In genomic region chr17:3947318-3947810, GRCh38 we compare ENCODE assay signal across 23 cellular contexts. TPM values are rescaled to one million over a fixed set of nuclear protein-coding genes. Genes with fewer than 3 reads are reported as not detected.
DNase-seq lines count a peak whose midpoint lies in the region; ATAC-seq, FAIRE-seq and TF ChIP-seq lines count a peak whose summit lies in the region.
"Had no signal": no experiment of that assay in that cellular context is flagged by ENCODE, and none has a peak within 500 bp of the region (broad histone marks: within the 10 kb centered on the region; RNA-seq: fewer than 3 reads in every experiment).

No MANE protein-coding gene starts in this region.

- H3K4me3 Mint-ChIP-seq in activated naive CD8-positive, alpha-beta T cell treated with anti-CD3 and anti-CD28 coated beads, Interleukin-2, amount 50 U/mL, for 24 hours, result no peak overlapping the region
- H3K4me3 Mint-ChIP-seq: B cell; CD4-positive, CD25-positive, alpha-beta regulatory T cell; CD8-positive, alpha-beta T cell had no signal

- H3K27me3 Mint-ChIP-seq in activated naive CD8-positive, alpha-beta T cell treated with anti-CD3 and anti-CD28 coated beads, Interleukin-2, amount 50 U/mL, for 24 hours, result no peaks in the 10 kb centered on the region
- H3K27me3 Mint-ChIP-seq: B cell; CD4-positive, CD25-positive, alpha-beta regulatory T cell had no signal

- no peak overlapping the region for H3K18ac ChIP-seq in mesenchymal stem cell (ENCODE audit: low read depth in 1 of 2, low read length in 2 of 2)

- 94% methylated on average over 43 of the region's 43 CpGs for whole genome bisulfite sequencing in right cardiac atrium
- WGBS in heart left ventricle, 4 donors, result 94 to 97% (median 97%) methylated on average over 23 to 43 of the region's 43 CpGs
- 95% methylated on average over 8 of the region's 43 CpGs for WGBS in K562 (ENCODE audit: insufficient coverage, low coverage, missing lambda C conversion rate)
- WGBS in mesenchymal stem cell, result 96% methylated on average over 43 of the region's 43 CpGs
- 88 to 97% (median 95%) methylated on average over 24 to 43 of the region's 43 CpGs for WGBS in spleen, 5 donors

- no peak overlapping the region for H3K27ac ChIP-seq in right cardiac atrium (ENCODE audit: low read length)
- no peak overlapping the region for H3K27ac ChIP-seq in heart left ventricle
- H3K27ac ChIP-seq in K562 (ENCODE audit: extremely low read depth, low read depth, low read length), result no peak overlapping the region
- H3K27ac ChIP-seq in mesenchymal stem cell (ENCODE audit: low read length, poor library complexity, severe bottlenecking), result no peak overlapping the region
- peak overlapping the region in 1 of 8 donors; percentile 16 for H3K27ac ChIP-seq in spleen
- no peak overlapping the region for H3K27ac ChIP-seq in RWPE1
- H3K27ac ChIP-seq: 22Rv1, BLaER1, C4-2B had no signal

- H3K4me1 Mint-ChIP-seq in activated naive CD8-positive, alpha-beta T cell treated with anti-CD3 and anti-CD28 coated beads, Interleukin-2, amount 50 U/mL, for 24 hours, result no peaks in the 10 kb centered on the region
- H3K4me1 Mint-ChIP-seq: CD4-positive, CD25-positive, alpha-beta regulatory T cell had no signal

- TF ChIP-seq RAD21 in K562 (CRISPR knock-in tag; conservative IDR thresholded peaks at IDR 0.05 in 1 of 2, IDR thresholded peaks at IDR 0.05 in 1 of 2), result no peak

- TF ChIP-seq POLR2A in heart left ventricle (IDR thresholded peaks at IDR 0.05) (no peak), K562 (conservative IDR thresholded peaks at IDR 0.05) (no peak), spleen (IDR thresholded peaks at IDR 0.05) (no peak)

- no peak overlapping the region for H2BK12ac ChIP-seq in mesenchymal stem cell (ENCODE audit: low read length in 2 of 2)

- H3K4me2 ChIP-seq in K562 (ENCODE audit: insufficient read depth, low read length) (no peak overlapping the region), mesenchymal stem cell (ENCODE audit: low read length, poor library complexity, severe bottlenecking) (no peak overlapping the region)
- H3K4me2 ChIP-seq: BLaER1 had no signal

- no peak for TF ChIP-seq EP300 in K562 (IDR thresholded peaks at IDR 0.05; ENCODE audit: low read length)

- intact Hi-C loops in right cardiac atrium (cut with DNase I) (no loop called here), heart left ventricle (cut with DNase I) (no loop called here), K562 (cut with micrococcal nuclease) (no loop called here), spleen (cut with DNase I; ENCODE audit: low total_unique reads) (no loop called here)

- no peaks in the 10 kb centered on the region for H4K20me1 ChIP-seq in K562 (replicated peaks; ENCODE audit: control insufficient read depth, insufficient read depth, low read length)

- no peak overlapping the region for H2BK15ac ChIP-seq in mesenchymal stem cell (ENCODE audit: low read depth, poor library complexity, severe bottlenecking)

- no peak overlapping the region for H3K4me3 ChIP-seq in right cardiac atrium (ENCODE audit: low read length)
- H3K4me3 ChIP-seq in heart left ventricle, result no peak overlapping the region
- no peak overlapping the region for H3K4me3 ChIP-seq in K562
- no peak overlapping the region for H3K4me3 ChIP-seq in mesenchymal stem cell (ENCODE audit: insufficient read depth in 1 of 2, low read depth in 1 of 2, low read length in 2 of 2)
- no peak overlapping the region for H3K4me3 ChIP-seq in spleen
- H3K4me3 ChIP-seq: BLaER1 had no signal

- no peak overlapping the region for H3K4ac ChIP-seq in mesenchymal stem cell (ENCODE audit: low read depth in 1 of 2, low read length in 2 of 2)

- no peaks in the 10 kb centered on the region for H3K9me1 ChIP-seq in K562 (ENCODE audit: control insufficient read depth, insufficient read depth, low read length)

- H3K27me3 ChIP-seq in right cardiac atrium (ENCODE audit: control insufficient read depth, insufficient read depth), result no peaks in the 10 kb centered on the region
- no peaks in the 10 kb centered on the region for H3K27me3 ChIP-seq in heart left ventricle
- no peaks in the 10 kb centered on the region for H3K27me3 ChIP-seq in K562 (ENCODE audit: control insufficient read depth in 2 of 2, insufficient read depth in 2 of 2, low read length in 2 of 2)
- H3K27me3 ChIP-seq in mesenchymal stem cell (ENCODE audit: control insufficient read depth in 1 of 2, insufficient read depth in 1 of 2, low read length in 2 of 2), result peaks cover 5 to 23% of the 10 kb centered on the region in 2 experiments
- no peaks in the 10 kb centered on the region for H3K27me3 ChIP-seq in spleen (replicated peaks in 1 of 7)
- H3K27me3 ChIP-seq: BLaER1 had no signal

- H2BK120ac ChIP-seq in mesenchymal stem cell (ENCODE audit: low read depth, low read length), result no peak overlapping the region

- no TSS peak for BruUV-seq in K562 (replicated peaks; lab: Mats Ljungman, UMichigan)

- no peak overlapping the region for H3K14ac ChIP-seq in mesenchymal stem cell (ENCODE audit: low read length in 2 of 2)

- CTCF ChIA-PET in K562 (lab: Yijun Ruan, JAX; ENCODE audit: low intra/inter-chr PET ratio), result no interaction called here
- CTCF ChIA-PET in RWPE1 (lab: Yijun Ruan, JAX), result no interaction called here

- H2AFZ ChIP-seq in K562 (ENCODE audit: low read depth, low read length) (no peak overlapping the region), mesenchymal stem cell (ENCODE audit: low read depth, low read length) (no peak overlapping the region)

- no peak for FAIRE-seq in K562 (lab: Jason Lieb, UNC)
- FAIRE-seq: A204.1, G401.6, GM12892 had no signal

- no peaks in the 10 kb centered on the region for H3K9me3 ChIP-seq in right cardiac atrium (ENCODE audit: control insufficient read depth, low read length)
- no peaks in the 10 kb centered on the region for H3K9me3 ChIP-seq in heart left ventricle
- no peaks in the 10 kb centered on the region for H3K9me3 ChIP-seq in K562 (replicated peaks; ENCODE audit: control insufficient read depth, insufficient read depth, low read depth, low read length)
- H3K9me3 ChIP-seq in mesenchymal stem cell (ENCODE audit: control insufficient read depth, low read length), result no peaks in the 10 kb centered on the region
- H3K9me3 ChIP-seq in spleen, result no peaks in the 10 kb centered on the region
- H3K9me3 ChIP-seq: BLaER1, Caco-2 had no signal

- H4K8ac ChIP-seq in mesenchymal stem cell (ENCODE audit: low read length), result no peak overlapping the region

- H3K9ac ChIP-seq in K562 (ENCODE audit: insufficient read depth in 1 of 2, low read depth in 2 of 2, low read length in 2 of 2), result no peak overlapping the region
- H3K9ac ChIP-seq in mesenchymal stem cell (ENCODE audit: low read length), result no peak overlapping the region
- H3K9ac ChIP-seq: BLaER1 had no signal

- POLR2A ChIA-PET in K562 (lab: Yijun Ruan, JAX), result interaction anchor here (6.9 kb wide), 1 partner anchor 13 kb away, joined by 40 read pairs; no protein-coding TSS in a partner anchor
- POLR2A ChIA-PET in RWPE1 (lab: Yijun Ruan, JAX; ENCODE audit: low non-redundant PET), result no interaction called here

- DNase-seq in right cardiac atrium (peak in 2 of 3 donors; percentile 36 to 47), heart left ventricle (no peak), K562 (ENCODE audit: extremely low read depth in 1 of 4, low spot score in 3 of 4) (no peak), mesenchymal stem cell (no peak), spleen (peak; percentile 64), RWPE1 (ENCODE audit: low spot score) (no peak), cortex of kidney (lab: John Stamatoyannopoulos, UW) (no peak)
- DNase-seq in activated naive CD8-positive, alpha-beta T cell treated with anti-CD3 and anti-CD28 coated beads, Interleukin-2, amount 50 U/mL, for 24 hours, result no peak
- DNase-seq: Caco-2; CD4-positive, CD25-positive, alpha-beta regulatory T cell; CD8-positive, alpha-beta T cell; DMS153; DND-41; GOT3; H7; HCEC 1CT had no signal

- no peaks in the 10 kb centered on the region for H3K9me3 Mint-ChIP-seq in activated naive CD8-positive, alpha-beta T cell treated with anti-CD3 and anti-CD28 coated beads, Interleukin-2, amount 50 U/mL, for 24 hours
- H3K9me3 Mint-ChIP-seq: CD4-positive, CD25-positive, alpha-beta regulatory T cell; CD8-positive, alpha-beta T cell had no signal

- no peaks in the 10 kb centered on the region for H3K79me2 ChIP-seq in K562 (ENCODE audit: control insufficient read depth, insufficient read depth, low read length)

- H3K36me3 ChIP-seq in heart left ventricle, result peaks cover 0 to 45% (median 0%) of the 10 kb centered on the region in 9 donors
- H3K36me3 ChIP-seq in K562 (ENCODE audit: control insufficient read depth, insufficient read depth, low read length), result peaks cover 64% of the 10 kb centered on the region; the same call in 2 of the 3 replicates
- H3K36me3 ChIP-seq in mesenchymal stem cell (ENCODE audit: control insufficient read depth in 1 of 2, insufficient read depth in 2 of 2, low read depth in 1 of 2, low read length in 2 of 2), result no peaks in the 10 kb centered on the region
- H3K36me3 ChIP-seq in spleen, result peaks cover 0 to 100% (median 93%) of the 10 kb centered on the region in 6 donors

- H2BK5ac ChIP-seq in mesenchymal stem cell (ENCODE audit: low read depth, low read length, poor library complexity, severe bottlenecking), result no peak overlapping the region

- H3K23ac ChIP-seq in mesenchymal stem cell (ENCODE audit: low read length in 2 of 2), result no peak overlapping the region

- H2AK5ac ChIP-seq in mesenchymal stem cell (ENCODE audit: low read length, severe bottlenecking), result no peak overlapping the region

- no peak overlapping the region for H3K27ac Mint-ChIP-seq in activated naive CD8-positive, alpha-beta T cell treated with anti-CD3 and anti-CD28 coated beads, Interleukin-2, amount 50 U/mL, for 24 hours
- H3K27ac Mint-ChIP-seq: B cell; CD8-positive, alpha-beta T cell had no signal

- H3K79me1 ChIP-seq in mesenchymal stem cell (replicated peaks; ENCODE audit: low read length, poor library complexity, severe bottlenecking), result no peaks in the 10 kb centered on the region

- TF ChIP-seq CTCF in heart left ventricle (IDR thresholded peaks at IDR 0.05) (no peak), K562 (IDR thresholded peaks at IDR 0.05 in 2 of 3, conservative IDR thresholded peaks at IDR 0.05 in 1 of 3; ENCODE audit: insufficient read depth in 2 of 3, low read depth in 1 of 3, low read length in 3 of 3) (no peak), spleen (IDR thresholded peaks at IDR 0.05 in 8 of 11, conservative IDR thresholded peaks at IDR 0.05 in 3 of 11) (no peak), RWPE1 (conservative IDR thresholded peaks at IDR 0.05; ENCODE audit: low read depth) (no peak)

- peaks cover 16% of the 10 kb centered on the region for H3K36me3 Mint-ChIP-seq in activated naive CD8-positive, alpha-beta T cell treated with anti-CD3 and anti-CD28 coated beads, Interleukin-2, amount 50 U/mL, for 24 hours (ENCODE audit: low read depth)

- H4K91ac ChIP-seq in mesenchymal stem cell (ENCODE audit: low read length), result peak overlapping the region; percentile 87

- H3K4me1 ChIP-seq in right cardiac atrium (ENCODE audit: control insufficient read depth, insufficient read depth, low read length) (no peaks in the 10 kb centered on the region), heart left ventricle (peaks cover 0 to 21% (median 5%) of the 10 kb centered on the region in 12 donors), K562 (replicated peaks in 1 of 2; ENCODE audit: control insufficient read depth in 2 of 2, insufficient read depth in 2 of 2, low read length in 2 of 2) (peaks cover 2 to 36% of the 10 kb centered on the region in 2 experiments; a peak in 3 of 5 replicates), mesenchymal stem cell (ENCODE audit: control insufficient read depth, insufficient read depth, low read depth, low read length) (peaks cover 11% of the 10 kb centered on the region), spleen (peaks cover 0 to 16% (median 2%) of the 10 kb centered on the region in 6 donors)
- H3K4me1 ChIP-seq: Caco-2 had no signal

- in situ Hi-C loops in K562 (cut with MboI), result no loop called here

- ATAC-seq in right cardiac atrium (no peak), heart left ventricle (no peak), K562 (no peak)
- no peak for ATAC-seq in activated naive CD8-positive, alpha-beta T cell treated with anti-CD3 and anti-CD28 coated beads, Interleukin-2, amount 50 U/mL, for 24 hours
- ATAC-seq: CD8-positive, alpha-beta T cell had no signal

RNA-seq across cellular contexts. Expression of gene ATP2A3, which starts 16.9 kb away (rescaled TPM):
- 10 to 100 TPM; 10.5 to 16.6 (median 15.5) TPM for total RNA-seq in right cardiac atrium
- polyA plus RNA-seq in right cardiac atrium, result 7.9 TPM
- 10 to 100 TPM in 1 of 9 donors, 1 to 10 TPM in 8; 3.3 to 19.7 (median 7.0) TPM for total RNA-seq in heart left ventricle
- 10 to 100 TPM in 1 of 2 donors, 1 to 10 TPM in 1; 5.1 to 21.8 TPM for polyA plus RNA-seq in heart left ventricle
- total RNA-seq in K562 (2011; cell fraction: chromatin; rRNA removed; ENCODE audit: low replicate concordance), result 198 and 586 TPM in 2 replicates
- total RNA-seq in K562 (2011; cell fraction: nucleolus; rRNA removed), result 353 and 436 TPM in 2 replicates
- 289 and 326 TPM in 2 replicates for total RNA-seq in K562 (2011; cell fraction: nucleoplasm; rRNA removed)
- total RNA-seq in K562 (2014; rRNA removed), result 41.2 and 50.7 TPM in 2 replicates
- total RNA-seq in K562 (2014; rRNA removed; fragmentation: Illumina TruSeq; extraction: Trizol), result 9.0 and 9.2 TPM in 2 replicates
- total RNA-seq in K562 (2015; rRNA removed; fragmentation: Illumina TruSeq; extraction: Trizol), result 16.9 TPM in 2 replicates
- 79.7 and 103 TPM in 2 replicates for total RNA-seq in K562 (2021)
- polyA plus RNA-seq in K562 (2011; rRNA removed), result 42.6 and 65.4 TPM in 2 replicates
- polyA plus RNA-seq in K562 (2011; cell fraction: cytosol; rRNA removed), result 45.9 and 88.8 TPM in 2 replicates
- polyA plus RNA-seq in K562 (2011; cell fraction: nucleus; rRNA removed), result 230 and 368 TPM in 2 replicates
- 77.5 and 466 TPM in 2 replicates for polyA plus RNA-seq in K562 (2012)
- 31.3 and 65.0 TPM in 2 replicates for polyA plus RNA-seq in K562 (2014; fragmentation: Illumina TruSeq; extraction: Trizol)
- polyA plus RNA-seq in K562 (2014; fragmentation: Nextera tagmentation; extraction: Ambion mirVana), result under 1 TPM; 0.65 to 0.66 TPM
- polyA plus RNA-seq in K562 (2014; rRNA removed), result 54.5 and 66.9 TPM in 2 replicates
- polyA minus RNA-seq in K562 (2011; rRNA and poly(A)+ RNA removed), result 33.8 and 63.1 TPM in 2 replicates
- 71.3 and 83.9 TPM in 2 replicates for polyA minus RNA-seq in K562 (2011; cell fraction: cytosol; rRNA and poly(A)+ RNA removed)
- 85.0 and 89.2 TPM in 2 replicates for polyA minus RNA-seq in K562 (2011; cell fraction: nucleus; rRNA and poly(A)+ RNA removed)
- polyA plus RNA-seq in mesenchymal stem cell (2013, experiment 1 of 2), result 1.7 TPM
- 1.5 TPM for polyA plus RNA-seq in mesenchymal stem cell (2013, experiment 2 of 2)
- 100 to 1,000 TPM; 161 to 240 (median 219) TPM for total RNA-seq in spleen
- 100 to 1,000 TPM; 103 to 190 (median 189) TPM for polyA plus RNA-seq in spleen

RNA-seq across cellular contexts. Expression of gene P2RX1, which starts 31.1 kb away (rescaled TPM):
- total RNA-seq in right cardiac atrium (1 to 10 TPM in 3 of 4 donors, under 1 TPM in 1; 0.74 to 3.8 (median 1.4) TPM), heart left ventricle (1 to 10 TPM in 2 of 9 donors, under 1 TPM in 7; 0.22 to 5.5 (median 0.52) TPM), K562 (2014; rRNA removed) (13.3 and 16.0 TPM in 2 replicates), K562 (2014; rRNA removed; fragmentation: Illumina TruSeq; extraction: Trizol) (4.9 and 6.8 TPM in 2 replicates), K562 (2015; rRNA removed; fragmentation: Illumina TruSeq; extraction: Trizol) (8.1 and 9.6 TPM in 2 replicates), K562 (2021) (15.3 and 20.3 TPM in 2 replicates), spleen (10 to 100 TPM; 16.8 to 46.3 (median 23.1) TPM)
- polyA plus RNA-seq in right cardiac atrium (1.1 TPM), heart left ventricle (1 to 10 TPM in 1 of 2 donors, under 1 TPM in 1; 0.19 to 1.4 TPM), K562 (2011; rRNA removed) (12.2 and 13.6 TPM in 2 replicates), K562 (2014; fragmentation: Illumina TruSeq; extraction: Trizol) (10.3 and 17.6 TPM in 2 replicates), K562 (2014; fragmentation: Nextera tagmentation; extraction: Ambion mirVana) (under 1 TPM; 0.27 to 0.66 TPM), K562 (2014; rRNA removed) (18.4 and 18.8 TPM in 2 replicates), spleen (10 to 100 TPM in 2 of 3 donors, 1 to 10 TPM in 1; 9.2 to 22.0 (median 10.3) TPM)
- 21.9 and 70.4 TPM in 2 replicates for total RNA-seq in K562 (2011; cell fraction: chromatin; rRNA removed; ENCODE audit: low replicate concordance)
- total RNA-seq in K562 (2011; cell fraction: nucleolus; rRNA removed), result 38.4 and 45.2 TPM in 2 replicates
- total RNA-seq in K562 (2011; cell fraction: nucleoplasm; rRNA removed), result 27.3 and 30.9 TPM in 2 replicates
- polyA plus RNA-seq in K562 (2011; cell fraction: cytosol; rRNA removed), result 10.0 and 27.5 TPM in 2 replicates
- 41.2 and 64.7 TPM in 2 replicates for polyA plus RNA-seq in K562 (2011; cell fraction: nucleus; rRNA removed)
- polyA plus RNA-seq in K562 (2012), result 18.2 and 106 TPM in 2 replicates
- 4.3 and 7.9 TPM in 2 replicates for polyA minus RNA-seq in K562 (2011; rRNA and poly(A)+ RNA removed)
- polyA minus RNA-seq in K562 (2011; cell fraction: cytosol; rRNA and poly(A)+ RNA removed), result 3.7 and 7.2 TPM in 2 replicates
- 12.2 and 18.7 TPM in 2 replicates for polyA minus RNA-seq in K562 (2011; cell fraction: nucleus; rRNA and poly(A)+ RNA removed)
- polyA plus RNA-seq in mesenchymal stem cell (2013, experiment 1 of 2), result 0.47 TPM
- 0.49 TPM for polyA plus RNA-seq in mesenchymal stem cell (2013, experiment 2 of 2)
- polyA plus RNA-seq: CD4-positive, CD25-positive, alpha-beta regulatory T cell had no signal

RNA-seq across cellular contexts. Expression of gene CAMKK1, which starts 54.5 kb away (rescaled TPM):
- total RNA-seq in right cardiac atrium, result 1 to 10 TPM; 4.2 to 6.7 (median 6.0) TPM
- 4.5 TPM for polyA plus RNA-seq in right cardiac atrium
- 1 to 10 TPM; 2.0 to 6.8 (median 4.3) TPM for total RNA-seq in heart left ventricle
- polyA plus RNA-seq in heart left ventricle, result 1 to 10 TPM; 2.0 to 4.2 TPM
- 11.8 and 29.1 TPM in 2 replicates for total RNA-seq in K562 (2011; cell fraction: chromatin; rRNA removed; ENCODE audit: low replicate concordance)
- total RNA-seq in K562 (2011; cell fraction: nucleolus; rRNA removed), result 17.0 TPM in 2 replicates
- 12.7 and 13.1 TPM in 2 replicates for total RNA-seq in K562 (2011; cell fraction: nucleoplasm; rRNA removed)
- total RNA-seq in K562 (2014; rRNA removed), result 4.9 and 6.2 TPM in 2 replicates
- total RNA-seq in K562 (2014; rRNA removed; fragmentation: Illumina TruSeq; extraction: Trizol), result 1.7 and 2.2 TPM in 2 replicates
- total RNA-seq in K562 (2015; rRNA removed; fragmentation: Illumina TruSeq; extraction: Trizol), result 4.4 and 4.5 TPM in 2 replicates
- 6.7 and 7.5 TPM in 2 replicates for total RNA-seq in K562 (2021)
- 5.7 and 6.5 TPM in 2 replicates for polyA plus RNA-seq in K562 (2011; rRNA removed)
- 5.0 and 7.4 TPM in 2 replicates for polyA plus RNA-seq in K562 (2011; cell fraction: cytosol; rRNA removed)
- 17.5 and 25.4 TPM in 2 replicates for polyA plus RNA-seq in K562 (2011; cell fraction: nucleus; rRNA removed)
- polyA plus RNA-seq in K562 (2012), result 4.1 and 4.9 TPM in 2 replicates
- 5.1 and 6.5 TPM in 2 replicates for polyA plus RNA-seq in K562 (2014; fragmentation: Illumina TruSeq; extraction: Trizol)
- under 1 TPM; 0.34 to 0.59 TPM for polyA plus RNA-seq in K562 (2014; fragmentation: Nextera tagmentation; extraction: Ambion mirVana)
- polyA plus RNA-seq in K562 (2014; rRNA removed), result 6.1 and 7.4 TPM in 2 replicates
- polyA minus RNA-seq in K562 (2011; rRNA and poly(A)+ RNA removed), result 3.5 and 4.8 TPM in 2 replicates
- polyA minus RNA-seq in K562 (2011; cell fraction: cytosol; rRNA and poly(A)+ RNA removed), result 3.2 and 4.5 TPM in 2 replicates
- 7.5 and 8.2 TPM in 2 replicates for polyA minus RNA-seq in K562 (2011; cell fraction: nucleus; rRNA and poly(A)+ RNA removed)
- 3.0 TPM for polyA plus RNA-seq in mesenchymal stem cell (2013, experiment 1 of 2)
- 2.6 TPM for polyA plus RNA-seq in mesenchymal stem cell (2013, experiment 2 of 2)
- 10 to 100 TPM in 2 of 7 donors, 1 to 10 TPM in 5; 7.7 to 13.0 (median 8.8) TPM for total RNA-seq in spleen
- polyA plus RNA-seq in spleen, result 10 to 100 TPM in 1 of 3 donors, 1 to 10 TPM in 2; 5.2 to 10.0 (median 10.0) TPM

Comparison
In these comparisons a context has a peak if more than half of its experiments do, and no peak if none do; other contexts are left out.
1. DNase-seq: peak in right cardiac atrium (2 of 3) and spleen (single experiment); none in heart left ventricle (0 of 5), K562 (0 of 4), mesenchymal stem cell (single experiment), activated naive CD8-positive, alpha-beta T cell treated with anti-CD3 and anti-CD28 coated beads, Interleukin-2, amount 50 U/mL, for 24 hours (single experiment), RWPE1 (single experiment) and cortex of kidney (single experiment).